10 cellular contexts compared by ENCODE assay signal in the genomic region with DNA sequence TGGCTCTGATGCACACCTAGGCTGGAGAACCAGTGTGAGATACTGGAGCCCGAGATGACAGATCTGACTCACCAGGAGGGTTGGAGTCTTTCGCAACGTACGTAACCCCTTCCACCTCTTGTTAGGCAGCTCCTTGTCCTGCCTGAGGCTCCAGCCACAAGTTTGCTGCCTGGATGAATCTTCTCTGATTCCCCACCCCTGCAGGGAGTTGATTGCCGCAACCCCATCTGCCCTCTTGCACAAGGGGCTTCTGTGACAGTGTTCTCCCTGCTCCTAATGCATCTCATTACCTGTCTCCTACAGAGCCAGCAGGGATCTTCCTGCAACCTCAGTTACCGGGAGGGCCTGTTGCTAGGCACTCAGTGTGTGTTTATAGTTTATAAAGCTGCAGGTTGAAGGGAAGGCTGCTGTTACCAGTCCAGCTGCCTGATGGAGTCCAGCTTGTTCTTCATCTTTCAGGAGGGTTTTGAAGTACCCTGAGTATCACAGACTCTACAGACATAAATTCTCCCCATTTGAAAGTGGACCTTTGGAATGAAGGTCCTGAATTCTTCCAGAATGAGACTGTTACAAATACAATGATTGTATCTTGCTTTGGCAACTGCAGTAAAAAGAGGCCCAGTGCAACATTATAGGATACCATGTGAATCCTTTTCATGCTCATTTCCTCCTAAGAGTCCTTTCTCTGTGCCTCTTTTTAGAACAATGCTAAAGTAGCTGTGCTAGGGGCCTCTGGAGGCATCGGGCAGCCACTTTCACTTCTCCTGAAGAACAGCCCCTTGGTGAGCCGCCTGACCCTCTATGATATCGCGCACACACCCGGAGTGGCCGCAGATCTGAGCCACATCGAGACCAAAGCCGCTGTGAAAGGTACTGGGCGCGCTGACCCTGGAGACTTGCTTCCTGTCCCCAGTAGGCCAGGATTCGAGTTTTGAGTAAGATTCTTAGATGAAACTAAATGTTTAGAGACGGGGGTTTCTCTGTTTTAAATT. TPM values are rescaled to one million over a fixed set of nuclear protein-coding genes. Genes with fewer than 3 reads are reported as not detected.
DNase-seq lines count a peak whose midpoint lies in the region; ATAC-seq and TF ChIP-seq lines count a peak whose summit lies in the region.
"Had no signal": no experiment of that assay in that cellular context is flagged by ENCODE, and none has a peak within 500 bp of the region (broad histone marks: within the 10 kb centered on the region; RNA-seq: fewer than 3 reads in every experiment).

No MANE protein-coding gene starts in this region.

- no peak overlapping the region for H3K4me3 ChIP-seq in GM12865 (ENCODE audit: low read depth, low read length)
- no peak overlapping the region for H3K4me3 ChIP-seq in ectodermal cell (ENCODE audit: insufficient read depth, low read depth, low read length)

- H3K9me3 ChIP-seq in ectodermal cell (ENCODE audit: control insufficient read depth, low read length): no peaks in the 10 kb centered on the region

- no peak for ATAC-seq in GM18867 (IDR thresholded peaks at IDR 0.05; ENCODE audit: unreplicated experiment)
- no peak for ATAC-seq in HG02973 (IDR thresholded peaks at IDR 0.05; ENCODE audit: unreplicated experiment)
- ATAC-seq in HG03097 (IDR thresholded peaks at IDR 0.05; ENCODE audit: low FRiP score, unreplicated experiment): no peak

- no peaks in the 10 kb centered on the region for H3K27me3 ChIP-seq in ectodermal cell (ENCODE audit: control insufficient read depth, insufficient read depth, low read length, poor library complexity, severe bottlenecking)

- WGBS in ectodermal cell, 2 experiments: 88 to 90% methylated on average over 18 of the region's 18 CpGs

- TF ChIP-seq CTCF in GM12865 (IDR thresholded peaks at IDR 0.05; ENCODE audit: insufficient read depth, low read depth, low read length, missing control alignments) (no peak), nephron progenitor cell (IDR thresholded peaks at IDR 0.05) (no peak)

- DNase-seq in GM12865 (ENCODE audit: low read depth): peak; percentile 56
- peak; percentile 57 for DNase-seq in NCI-H2171 (lab: John Stamatoyannopoulos, UW)
- no peak for DNase-seq in nephron progenitor cell
- DNase-seq in HUDEP-2 (lab: John Stamatoyannopoulos, UW; ENCODE audit: unreplicated experiment in 76 of 76): no peak
- DNase-seq: NCI-H1930 had no signal

- peak overlapping the region; percentile 54 for H3K27ac Mint-ChIP-seq in nephron progenitor cell
- H3K27ac Mint-ChIP-seq: activated naive CD4-positive, alpha-beta T cell treated with anti-CD3 and anti-CD28 coated beads, Interleukin-2, amount 50 U/mL, for 24 hours had no signal

- H3K4me1 ChIP-seq in ectodermal cell (ENCODE audit: control insufficient read depth, insufficient read depth, low read length): peaks cover 4% of the 10 kb centered on the region

- peak overlapping the region; percentile 42 for H3K27ac ChIP-seq in ectodermal cell (ENCODE audit: insufficient read depth, low read depth, low read length, poor library complexity, severe bottlenecking)

- H3K9me3 Mint-ChIP-seq in nephron progenitor cell: no peaks in the 10 kb centered on the region
- H3K9me3 Mint-ChIP-seq: activated naive CD4-positive, alpha-beta T cell treated with anti-CD3 and anti-CD28 coated beads, Interleukin-2, amount 50 U/mL, for 24 hours had no signal

- H3K4me1 Mint-ChIP-seq in nephron progenitor cell: peaks cover 10% of the 10 kb centered on the region

- peaks cover 22% of the 10 kb centered on the region for H3K36me3 ChIP-seq in ectodermal cell (ENCODE audit: control insufficient read depth, insufficient read depth, low read length)

- H3K36me3 Mint-ChIP-seq in nephron progenitor cell (ENCODE audit: low read depth): peaks cover 28% of the 10 kb centered on the region

- H3K27me3 Mint-ChIP-seq in nephron progenitor cell (ENCODE audit: low read depth, poor library complexity): no peaks in the 10 kb centered on the region
- H3K27me3 Mint-ChIP-seq: activated naive CD4-positive, alpha-beta T cell treated with anti-CD3 and anti-CD28 coated beads, Interleukin-2, amount 50 U/mL, for 24 hours had no signal

- no peak overlapping the region for H3K4me3 Mint-ChIP-seq in nephron progenitor cell
- H3K4me3 Mint-ChIP-seq: activated naive CD4-positive, alpha-beta T cell treated with anti-CD3 and anti-CD28 coated beads, Interleukin-2, amount 50 U/mL, for 24 hours had no signal

RNA-seq across cellular contexts. Expression of gene MDH2, which starts 6.5 kb away (rescaled TPM):
- 171 TPM for polyA plus RNA-seq in ectodermal cell (2013, experiment 1 of 4)
- 155 TPM for polyA plus RNA-seq in ectodermal cell (2013, experiment 2 of 4)
- 131 TPM for polyA plus RNA-seq in ectodermal cell (2013, experiment 3 of 4)
- polyA plus RNA-seq in ectodermal cell (2013, experiment 4 of 4): 144 TPM

RNA-seq across cellular contexts. Expression of gene STYXL1, which starts 6.6 kb away (rescaled TPM):
- 49.5 TPM for polyA plus RNA-seq in ectodermal cell (2013, experiment 1 of 4)
- 48.8 TPM for polyA plus RNA-seq in ectodermal cell (2013, experiment 2 of 4)
- 38.8 TPM for polyA plus RNA-seq in ectodermal cell (2013, experiment 3 of 4)
- 45.1 TPM for polyA plus RNA-seq in ectodermal cell (2013, experiment 4 of 4)

Comparison
In these comparisons a context has a peak if more than half of its experiments do, and no peak if none do; other contexts are left out.
1. DNase-seq: peak in GM12865 (single experiment) and NCI-H2171 (single experiment); none in nephron progenitor cell (single experiment) and HUDEP-2 (0 of 76).